In the genomic region with DNA sequence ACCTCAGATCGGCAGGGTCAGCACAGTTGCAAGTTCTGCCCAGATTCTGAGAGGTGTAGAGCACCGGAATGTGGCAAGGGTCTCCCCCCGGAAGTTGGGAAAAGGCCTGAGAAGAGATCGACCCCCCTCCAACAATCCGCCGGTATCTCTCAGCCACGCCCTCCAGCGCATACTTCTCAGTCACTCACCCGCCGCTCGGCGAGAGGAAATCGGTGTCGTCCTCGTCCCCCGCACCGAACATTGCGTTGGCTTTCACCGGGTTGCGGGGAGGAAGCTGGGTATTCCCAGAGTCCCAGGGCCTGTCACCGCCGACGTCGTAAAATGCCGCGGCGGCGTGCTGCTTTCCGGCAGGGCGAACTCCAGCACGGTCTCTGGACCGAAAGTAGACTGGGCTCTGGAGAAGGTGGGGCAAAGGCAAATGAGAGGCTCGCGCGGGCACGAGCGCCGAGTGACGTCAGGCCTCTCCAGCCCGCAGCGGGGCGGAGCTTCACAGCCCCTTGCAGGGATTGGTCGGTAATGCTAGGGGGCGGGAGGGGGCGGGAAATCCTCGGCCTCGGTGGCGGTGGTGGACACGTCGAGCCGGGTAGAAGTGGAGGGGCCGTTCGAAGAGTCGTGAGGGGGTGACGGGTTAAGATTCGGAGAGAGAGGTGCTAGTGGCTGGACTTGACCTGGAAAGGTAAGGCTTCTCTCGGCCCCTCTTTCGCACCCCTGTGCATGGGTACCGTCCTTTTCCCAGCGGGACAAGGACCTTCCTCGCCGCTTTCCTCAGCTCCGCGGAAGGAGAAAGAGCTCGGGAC, we compare ENCODE assay signal across 8 cellular contexts. TPM values are rescaled to one million over a fixed set of nuclear protein-coding genes. Genes with fewer than 3 reads are reported as not detected.
DNase-seq lines count a peak whose midpoint lies in the region; ATAC-seq and TF ChIP-seq lines count a peak whose summit lies in the region.

Gene FKBP15 (minus strand): TSS at position 275 of the 797 bp plus-strand sequence. CDS start 34 bp downstream, at position 241.
Gene SLC31A1 (plus strand): TSS at position 542 of the 797 bp plus-strand sequence. CDS start 34,605 bp downstream, outside the sequence.

- peak within 1 kb of the TSS; percentile 95 for H3K27ac ChIP-seq in IMR-90 (ENCODE audit: insufficient read depth, low read length)
- peak within 1 kb of the TSS; percentile 72 for H3K27ac ChIP-seq in epithelial cell of prostate

- H2AK5ac ChIP-seq in IMR-90 (ENCODE audit: low read depth, low read length): peak within 1 kb of the TSS; percentile 78

- no peaks in the 10 kb centered on the region for H3K36me3 ChIP-seq in IMR-90 (ENCODE audit: control insufficient read depth, insufficient read depth, low read length)

- TF ChIP-seq CTCF in IMR-90 (conservative IDR thresholded peaks at IDR 0.05; ENCODE audit: low read depth, low read length): no peak

- H2BK5ac ChIP-seq in IMR-90 (ENCODE audit: low read depth, low read length, poor library complexity, severe bottlenecking): peak within 1 kb of the TSS; percentile 90

- POLR2A ChIA-PET in IMR-90 (lab: Charles Lee; ENCODE audit: unreplicated experiment): interaction anchor here (0.5 to 1.0 kb wide), 5 partner anchors 10 to 161 kb away, joined by 4 to 19 read pairs (median 5); partner anchors contain the start of gene SLC31A2

- H2BK20ac ChIP-seq in IMR-90 (ENCODE audit: low read depth, low read length): peak within 1 kb of the TSS; percentile 60; the same call in 1 of the 2 replicates

- peak within 1 kb of the TSS; percentile 98 for H3K23ac ChIP-seq in IMR-90 (ENCODE audit: low read depth, low read length)

- H4K91ac ChIP-seq in IMR-90 (ENCODE audit: insufficient read depth, low read depth, low read length): peak within 1 kb of the TSS; percentile 89

- no peaks in the 10 kb centered on the region; the same call in 1 of the 2 replicates for H3K9me1 ChIP-seq in IMR-90 (ENCODE audit: insufficient read depth, low read length)

- peak; percentile 95 for TF ChIP-seq POLR2A in IMR-90 (IDR thresholded peaks at IDR 0.05; ENCODE audit: low read depth, low read length)

- H3K18ac ChIP-seq in IMR-90 (ENCODE audit: low read depth, low read length): peak within 1 kb of the TSS; percentile 74

- H3K9me3 ChIP-seq in IMR-90 (ENCODE audit: control insufficient read depth, insufficient read depth, low read length): no peaks in the 10 kb centered on the region

- in situ Hi-C loops in IMR-90 (cut with MboI; ENCODE audit: low sequenced_read_pairs): no loop called here

- peaks cover 33 to 65% of the 10 kb centered on the region in 2 experiments for H3K79me1 ChIP-seq in IMR-90 (ENCODE audit: low read depth in 1 of 2, low read length in 2 of 2)

- H4K8ac ChIP-seq in IMR-90 (ENCODE audit: low read depth in 2 of 2, low read length in 2 of 2): peak within 1 kb of the TSS; percentile 90 to 98

- H3K4ac ChIP-seq in IMR-90 (ENCODE audit: low read depth, low read length): peak within 1 kb of the TSS; percentile 88

- peak within 1 kb of the TSS; percentile 99 for H3K4me2 ChIP-seq in IMR-90 (ENCODE audit: low read depth, low read length)

- H2AFZ ChIP-seq in IMR-90 (replicated peaks; ENCODE audit: low read length, poor library complexity): peak within 1 kb of the TSS; percentile 98

- peak; percentile 86 for ATAC-seq in GM21528 (IDR thresholded peaks at IDR 0.05; ENCODE audit: low FRiP score, unreplicated experiment)
- peak; percentile 97 for ATAC-seq in IMR-90 (ENCODE audit: low read depth)

- peak within 1 kb of the TSS; percentile 43 for H2AK9ac ChIP-seq in IMR-90 (replicated peaks; ENCODE audit: low read depth, low read length, poor library complexity)

- peak within 1 kb of the TSS; percentile 86 for H3K4me3 ChIP-seq in IMR-90 (ENCODE audit: insufficient read depth, low read depth, low read length)

- dilution Hi-C loops in IMR-90 (cut with HindIII; ENCODE audit: low sequenced_read_pairs, unreplicated experiment): no loop called here

- 0% methylated on average over 33 of the region's 65 CpGs; no CpG with 5 or more reads in 1 of the 2 experiments for WGBS in IMR-90 (ENCODE audit: extremely low coverage in 2 of 2, insufficient read length in 1 of 2), 2 experiments

- peak within 1 kb of the TSS; percentile 61; the same call in 2 of the 3 replicates for H2BK15ac ChIP-seq in IMR-90 (ENCODE audit: low read depth, low read length)

- peak within 1 kb of the TSS; percentile 89 for H3K56ac ChIP-seq in IMR-90 (ENCODE audit: extremely low read depth, insufficient read depth, low read length)

- BruUV-seq in IMR-90 (replicated peaks; lab: Mats Ljungman, UMichigan): no TSS peak

- H4K20me1 ChIP-seq in IMR-90 (ENCODE audit: insufficient read depth, low read length): peaks cover 4% of the 10 kb centered on the region; the same call in 1 of the 2 replicates

- peak within 1 kb of the TSS; percentile 60 for H2BK120ac ChIP-seq in IMR-90 (ENCODE audit: low read depth, low read length)

- intact Hi-C loops in IMR-90 (cut with micrococcal nuclease): loop anchor here (1.0 to 2.0 kb wide), 2 partner anchors 32 to 54 kb away; partner anchors contain the start of genes CDC26 and PRPF4

- H3K9ac ChIP-seq in IMR-90 (ENCODE audit: low read depth, low read length): peak within 1 kb of the TSS; percentile 94

- H3K4me1 ChIP-seq in IMR-90 (ENCODE audit: control insufficient read depth, insufficient read depth, low read length): peaks cover 10% of the 10 kb centered on the region

- peak within 1 kb of the TSS; percentile 83 for H4K5ac ChIP-seq in IMR-90 (ENCODE audit: low read depth, low read length)

- DNase-seq in DMS 273 (lab: John Stamatoyannopoulos, UW; ENCODE audit: unreplicated experiment) (peak; percentile 99), IMR-90 (peak; percentile 99), OCI-M1 (lab: John Stamatoyannopoulos, UW) (peak; percentile 98), activated T-cell treated with anti-CD3 and anti-CD28 coated beads for 48 hours (ENCODE audit: low read depth) (peak; percentile 96), epithelial cell of prostate (ENCODE audit: low read depth, low spot score) (peak; percentile 92), mucosa of gallbladder (ENCODE audit: low spot score) (peak; percentile 99)
- DNase-seq in stimulated activated CD8-positive, alpha-beta memory T cell treated with anti-CD3 and anti-CD28 coated beads, Interleukin-4, amount 100 ng/mL, for 4 hours (ENCODE audit: low read depth in 2 of 2, low spot score in 1 of 2): peak; percentile 93

- CTCF ChIA-PET in IMR-90 (lab: Yijun Ruan, JAX): interaction anchor here (0.7 to 1.3 kb wide), 2 partner anchors 14 to 54 kb away, joined by 3 to 4 read pairs; partner anchors contain the start of genes CDC26 and PRPF4

- TF ChIP-seq RAD21 in IMR-90 (IDR thresholded peaks at IDR 0.05; ENCODE audit: low read length): no peak

- H3K14ac ChIP-seq in IMR-90 (replicated peaks; ENCODE audit: low read depth, low read length): peak within 1 kb of the TSS; percentile 92

- no peaks in the 10 kb centered on the region for H3K27me3 ChIP-seq in IMR-90 (ENCODE audit: control insufficient read depth, insufficient read depth, low read length)

TF ChIP-seq in IMR-90, 13 proteins besides CTCF, POLR2A, EP300 and RAD21:
- TF ChIP-seq RFX5 (IDR thresholded peaks at IDR 0.05; ENCODE audit: low read depth, low read length) (no peak), SMC3 (IDR thresholded peaks at IDR 0.05; ENCODE audit: low read depth, low read length) (no peak), MAZ (IDR thresholded peaks at IDR 0.05; ENCODE audit: borderline replicate concordance, low read depth, low read length) (peak; percentile 70; the same call in 1 of the 2 replicates), MXI1 (IDR thresholded peaks at IDR 0.05; ENCODE audit: borderline replicate concordance, low read depth, low read length) (peak; percentile 67; the same call in 1 of the 2 replicates), BHLHE40 (IDR thresholded peaks at IDR 0.05; ENCODE audit: low read depth, low read length) (peak; percentile 90), FOS (IDR thresholded peaks at IDR 0.05; ENCODE audit: low read depth, low read length) (no peak), RCOR1 (IDR thresholded peaks at IDR 0.05; ENCODE audit: insufficient replicate concordance, low read length) (no peak), NFE2L2 (IDR thresholded peaks at IDR 0.05; ENCODE audit: low read depth, low read length) (no peak), CEBPB (IDR thresholded peaks at IDR 0.05; ENCODE audit: low read depth, low read length) (peak; percentile 37; the same call in 1 of the 2 replicates)
- TF ChIP-seq, protein P1, sequence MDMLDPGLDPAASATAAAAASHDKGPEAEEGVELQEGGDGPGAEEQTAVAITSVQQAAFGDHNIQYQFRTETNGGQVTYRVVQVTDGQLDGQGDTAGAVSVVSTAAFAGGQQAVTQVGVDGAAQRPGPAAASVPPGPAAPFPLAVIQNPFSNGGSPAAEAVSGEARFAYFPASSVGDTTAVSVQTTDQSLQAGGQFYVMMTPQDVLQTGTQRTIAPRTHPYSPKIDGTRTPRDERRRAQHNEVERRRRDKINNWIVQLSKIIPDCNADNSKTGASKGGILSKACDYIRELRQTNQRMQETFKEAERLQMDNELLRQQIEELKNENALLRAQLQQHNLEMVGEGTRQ (IDR thresholded peaks at IDR 0.05; ENCODE audit: low read depth, low read length): peak; percentile 78
- TF ChIP-seq, protein P2, sequence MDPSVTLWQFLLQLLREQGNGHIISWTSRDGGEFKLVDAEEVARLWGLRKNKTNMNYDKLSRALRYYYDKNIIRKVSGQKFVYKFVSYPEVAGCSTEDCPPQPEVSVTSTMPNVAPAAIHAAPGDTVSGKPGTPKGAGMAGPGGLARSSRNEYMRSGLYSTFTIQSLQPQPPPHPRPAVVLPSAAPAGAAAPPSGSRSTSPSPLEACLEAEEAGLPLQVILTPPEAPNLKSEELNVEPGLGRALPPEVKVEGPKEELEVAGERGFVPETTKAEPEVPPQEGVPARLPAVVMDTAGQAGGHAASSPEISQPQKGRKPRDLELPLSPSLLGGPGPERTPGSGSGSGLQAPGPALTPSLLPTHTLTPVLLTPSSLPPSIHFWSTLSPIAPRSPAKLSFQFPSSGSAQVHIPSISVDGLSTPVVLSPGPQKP (IDR thresholded peaks at IDR 0.05; ENCODE audit: borderline replicate concordance, low read depth, low read length): no peak

RNA-seq across cellular contexts. Expression of gene FKBP15, which starts in this region (rescaled TPM):
- total RNA-seq in IMR-90 (2012; rRNA removed): 25.5 and 25.6 TPM in 2 replicates
- 20.1 and 20.4 TPM in 2 replicates for polyA plus RNA-seq in IMR-90 (2012; rRNA removed)
- polyA plus RNA-seq in IMR-90 (2012; cell fraction: cytosol; rRNA removed): 8.6 and 9.6 TPM in 2 replicates
- polyA plus RNA-seq in IMR-90 (2012; cell fraction: nucleus; rRNA removed; ENCODE audit: low replicate concordance): 20.7 and 43.2 TPM in 2 replicates
- total RNA-seq in mucosa of gallbladder: 28.9 TPM

RNA-seq across cellular contexts. Expression of gene SLC31A1, which starts in this region (rescaled TPM):
- total RNA-seq in IMR-90 (2012; rRNA removed) (23.3 and 27.5 TPM in 2 replicates), mucosa of gallbladder (26.1 TPM)
- 16.4 and 17.9 TPM in 2 replicates for polyA plus RNA-seq in IMR-90 (2012; rRNA removed)
- 9.3 and 10.2 TPM in 2 replicates for polyA plus RNA-seq in IMR-90 (2012; cell fraction: cytosol; rRNA removed)
- 1.9 and 7.6 TPM in 2 replicates for polyA plus RNA-seq in IMR-90 (2012; cell fraction: nucleus; rRNA removed; ENCODE audit: low replicate concordance)

Comparison
In these comparisons a context has a peak if more than half of its experiments do, and no peak if none do; other contexts are left out.
1. Peak in every context shown above with its lines: DNase-seq, ATAC-seq, H3K4me3 ChIP-seq and H3K27ac ChIP-seq.